Comparison of ENCODE assay signal across 1 cellular context in the genomic region with DNA sequence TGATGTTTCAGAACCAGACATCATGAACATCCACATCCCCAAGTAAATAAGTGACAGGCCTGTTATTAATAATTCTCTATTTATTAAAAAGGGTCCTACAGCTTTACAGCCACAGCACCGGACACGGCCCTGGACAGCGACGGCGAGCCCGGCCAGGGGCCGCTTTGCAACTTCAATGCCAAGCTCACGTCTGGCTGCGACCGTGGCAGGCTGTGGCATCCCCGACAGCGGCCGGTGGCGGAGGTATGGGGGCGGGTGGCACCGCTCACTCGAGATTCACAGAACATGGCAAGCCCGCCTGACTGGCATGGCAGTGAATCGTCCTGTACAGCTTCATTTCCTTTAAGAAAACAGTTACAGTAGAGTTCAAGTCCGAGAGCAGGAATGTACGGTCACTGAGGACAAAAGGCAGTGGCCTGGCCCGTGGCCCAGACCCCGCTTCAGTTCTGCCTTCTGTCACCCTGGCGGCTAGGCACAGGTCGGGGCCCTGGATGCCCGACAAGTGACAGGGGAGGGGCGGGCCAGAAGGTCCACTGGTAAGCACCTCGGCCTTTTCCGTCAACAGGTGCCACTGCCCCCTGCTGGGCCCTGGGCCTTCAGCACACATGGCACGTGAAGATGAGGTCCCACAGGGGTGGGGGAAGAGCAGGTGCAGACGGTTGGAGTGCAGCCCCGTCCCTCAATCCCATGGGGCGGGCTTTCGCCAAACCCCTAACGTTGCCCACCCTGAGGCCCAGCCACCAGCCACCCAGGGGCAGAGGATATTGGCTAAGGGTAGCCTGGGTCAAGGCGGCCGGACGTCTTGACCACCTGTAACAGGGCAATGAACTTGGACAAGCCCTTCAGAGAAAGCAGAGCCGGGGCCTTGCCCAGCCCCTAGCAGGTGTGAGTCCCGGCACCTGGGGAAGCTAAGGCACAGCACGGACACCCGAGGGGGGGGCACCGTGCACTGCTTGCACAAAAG.
TF ChIP-seq lines count a peak whose summit lies in the region.

No MANE protein-coding gene starts in this region.

TF ChIP-seq in WTC11, 78 proteins besides CTCF, POLR2A, EP300 and RAD21 (continued from another document):
- TF ChIP-seq AFF4 (CRISPR knock-in tag; IDR thresholded peaks at IDR 0.05; ENCODE audit: borderline replicate concordance) = no peak
